In the genomic region with DNA sequence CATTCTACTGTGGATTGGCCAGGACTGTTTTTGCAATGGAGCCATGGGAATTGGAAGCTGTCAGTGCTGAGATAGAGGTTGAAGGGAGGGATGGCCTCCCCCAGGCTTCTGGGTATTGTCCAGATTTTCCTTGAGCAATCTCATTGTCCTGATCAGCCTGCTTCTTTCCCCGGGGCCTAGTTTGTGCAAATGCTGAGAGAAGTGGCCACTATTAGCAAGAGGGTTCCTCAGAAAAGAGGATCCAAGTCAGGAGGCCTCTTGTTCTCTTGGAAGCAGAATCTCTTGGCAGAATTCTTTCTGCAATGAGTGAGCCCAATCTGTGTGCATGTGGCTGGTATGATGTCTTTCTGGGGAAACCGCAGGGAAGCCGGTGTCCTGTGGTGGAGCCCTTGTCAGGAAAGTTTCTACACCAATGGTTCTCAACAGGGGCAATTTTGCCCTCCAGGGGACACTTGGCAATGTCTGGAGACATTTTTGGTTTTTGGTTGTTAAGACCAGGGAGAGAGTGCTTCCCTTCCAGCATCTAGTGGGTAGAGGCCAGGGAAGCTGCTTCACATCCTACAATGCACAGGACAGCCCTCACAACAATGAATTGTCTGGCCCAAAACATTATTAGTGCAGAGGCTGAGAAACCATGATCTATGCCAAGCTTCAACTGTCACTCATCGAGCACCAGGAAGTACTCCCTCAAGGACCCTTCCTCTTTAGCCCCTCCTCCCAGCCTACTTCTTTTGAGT, we compare ENCODE assay signal across 12 cellular contexts. TPM values are rescaled to one million over a fixed set of nuclear protein-coding genes. Genes with fewer than 3 reads are reported as not detected.
DNase-seq lines count a peak whose midpoint lies in the region; ATAC-seq, FAIRE-seq and TF ChIP-seq lines count a peak whose summit lies in the region.
"Had no signal": no experiment of that assay in that cellular context is flagged by ENCODE, and none has a peak within 500 bp of the region (broad histone marks: within the 10 kb centered on the region; RNA-seq: fewer than 3 reads in every experiment).

No MANE protein-coding gene starts in this region.

- TF ChIP-seq POLR2A in GM18505 (IDR thresholded peaks at IDR 0.05; ENCODE audit: borderline replicate concordance, extremely low read depth, insufficient read depth, insufficient read length): no peak

- 38% methylated on average over 4 of the region's 4 CpGs for WGBS in liver
- 89 to 93% methylated on average over 4 of the region's 4 CpGs for WGBS in aorta, 2 donors

- TF ChIP-seq CTCF in Loucy (conservative IDR thresholded peaks at IDR 0.05; ENCODE audit: low read length): peak; percentile 26; the same call in 1 of the 2 replicates
- no peak for TF ChIP-seq CTCF in bronchial epithelial cell (IDR thresholded peaks at IDR 0.05; ENCODE audit: insufficient read depth, low read length, severe bottlenecking)
- TF ChIP-seq CTCF in liver (IDR thresholded peaks at IDR 0.05; ENCODE audit: low read depth, low read length, missing input control): no peak

- H3K27ac ChIP-seq in liver (ENCODE audit: low read depth in 1 of 2, low read length in 2 of 2) (peak overlapping the region; percentile 86 to 95), aorta (ENCODE audit: low read depth in 1 of 2, low read length in 2 of 2) (no peak overlapping the region)
- H3K27ac ChIP-seq: esophagus muscularis mucosa had no signal

- peaks cover 2 to 3% of the 10 kb centered on the region in 2 donors for H3K4me1 Mint-ChIP-seq in immature natural killer cell

- H3K36me3 Mint-ChIP-seq in immature natural killer cell: peaks cover 0 to 12% (median 0%) of the 10 kb centered on the region in 3 donors
- H3K36me3 Mint-ChIP-seq: activated naive CD4-positive, alpha-beta T cell treated with anti-CD3 and anti-CD28 coated beads, Interleukin-2, amount 10 ng/mL, durations not matched to agents 7 days and 5 days had no signal

- H2AFZ ChIP-seq in Loucy (ENCODE audit: low read length): no peak overlapping the region

- peaks cover 3% of the 10 kb centered on the region for H3K4me1 ChIP-seq in Loucy (ENCODE audit: insufficient read depth, low read length, poor library complexity, severe bottlenecking)
- H3K4me1 ChIP-seq in liver (ENCODE audit: control insufficient read depth in 4 of 4, insufficient read depth in 4 of 4, low read length in 3 of 4): peaks cover 5 to 52% (median 33%) of the 10 kb centered on the region in 4 donors
- H3K4me1 ChIP-seq in aorta (ENCODE audit: control insufficient read depth in 1 of 2, insufficient read depth in 2 of 2, low read length in 2 of 2): no peaks in the 10 kb centered on the region

- H4K20me1 ChIP-seq in Loucy (ENCODE audit: insufficient read depth, low read length, poor library complexity, severe bottlenecking): no peaks in the 10 kb centered on the region

- no peaks in the 10 kb centered on the region for H3K36me3 ChIP-seq in Loucy (ENCODE audit: insufficient read depth, low read length)
- no peaks in the 10 kb centered on the region for H3K36me3 ChIP-seq in bronchial epithelial cell (ENCODE audit: control insufficient read depth, insufficient read depth, low read length)
- H3K36me3 ChIP-seq in liver (ENCODE audit: control insufficient read depth in 4 of 4, insufficient read depth in 3 of 4, low read depth in 1 of 4, low read length in 3 of 4): no peaks in the 10 kb centered on the region
- no peaks in the 10 kb centered on the region for H3K36me3 ChIP-seq in aorta (ENCODE audit: control insufficient read depth in 1 of 2, insufficient read depth in 2 of 2, low read length in 1 of 2)
- H3K36me3 ChIP-seq: esophagus muscularis mucosa had no signal

- no peaks in the 10 kb centered on the region for H3K9me2 ChIP-seq in Loucy (replicated peaks; ENCODE audit: low read depth, low read length)

- no peaks in the 10 kb centered on the region for H3F3A ChIP-seq in Loucy (ENCODE audit: low read depth)

- H3K9me3 ChIP-seq in Loucy (ENCODE audit: insufficient read depth, low read depth, low read length) (no peaks in the 10 kb centered on the region), liver (ENCODE audit: control insufficient read depth in 4 of 4, low read length in 3 of 4) (no peaks in the 10 kb centered on the region), aorta (ENCODE audit: control insufficient read depth, low read length) (no peaks in the 10 kb centered on the region)
- H3K9me3 ChIP-seq: esophagus muscularis mucosa had no signal

- no peak overlapping the region for H3K9ac ChIP-seq in Loucy (ENCODE audit: low read depth, low read length, poor library complexity, severe bottlenecking)
- H3K9ac ChIP-seq in liver (ENCODE audit: low read depth in 1 of 2, low read length in 2 of 2): peak overlapping the region; percentile 10 to 87

- H3K27ac Mint-ChIP-seq in immature natural killer cell: no peak overlapping the region
- H3K27ac Mint-ChIP-seq: activated naive CD4-positive, alpha-beta T cell treated with anti-CD3 and anti-CD28 coated beads, Interleukin-2, amount 10 ng/mL, durations not matched to agents 7 days and 5 days had no signal

- DNase-seq in bronchial epithelial cell (ENCODE audit: low read depth) (no peak), aorta (no peak), hepatic stellate cell (ENCODE audit: low spot score) (no peak), immature natural killer cell (no peak)
- DNase-seq: activated naive CD4-positive, alpha-beta T cell treated with anti-CD3 and anti-CD28 coated beads, Interleukin-2, amount 10 ng/mL, durations not matched to agents 7 days and 5 days; MV-4-11; NCI-H526 treated with DMSO at 0.1 percent for 48 hours had no signal

- H3K79me2 ChIP-seq in Loucy (ENCODE audit: insufficient read depth, low read length): no peaks in the 10 kb centered on the region

- H3K4me3 Mint-ChIP-seq in immature natural killer cell: no peak overlapping the region
- H3K4me3 Mint-ChIP-seq: activated naive CD4-positive, alpha-beta T cell treated with anti-CD3 and anti-CD28 coated beads, Interleukin-2, amount 10 ng/mL, durations not matched to agents 7 days and 5 days had no signal

- ATAC-seq in aorta (ENCODE audit: low FRiP score) (peak; percentile 45), GM18505 (IDR thresholded peaks at IDR 0.05; ENCODE audit: unreplicated experiment) (no peak)

- H3K9me3 Mint-ChIP-seq in immature natural killer cell: no peaks in the 10 kb centered on the region
- H3K9me3 Mint-ChIP-seq: activated naive CD4-positive, alpha-beta T cell treated with anti-CD3 and anti-CD28 coated beads, Interleukin-2, amount 10 ng/mL, durations not matched to agents 7 days and 5 days had no signal

- H3K27me3 Mint-ChIP-seq in immature natural killer cell (ENCODE audit: low read depth in 3 of 3): no peaks in the 10 kb centered on the region
- H3K27me3 Mint-ChIP-seq: activated naive CD4-positive, alpha-beta T cell treated with anti-CD3 and anti-CD28 coated beads, Interleukin-2, amount 10 ng/mL, durations not matched to agents 7 days and 5 days had no signal

- no peak overlapping the region for H3K4me2 ChIP-seq in Loucy (ENCODE audit: low read depth, low read length, poor library complexity, severe bottlenecking)

- intact Hi-C loops in aorta (cut with DNase I): no loop called here

- H3K27me3 ChIP-seq in Loucy (ENCODE audit: insufficient read depth, low read length, poor library complexity, severe bottlenecking) (no peaks in the 10 kb centered on the region), bronchial epithelial cell (ENCODE audit: control insufficient read depth, insufficient read depth, low read length) (no peaks in the 10 kb centered on the region), liver (ENCODE audit: control insufficient read depth in 4 of 4, insufficient read depth in 4 of 4, low read length in 3 of 4) (no peaks in the 10 kb centered on the region), aorta (ENCODE audit: control insufficient read depth in 1 of 2, insufficient read depth in 2 of 2, low read length in 1 of 2) (no peaks in the 10 kb centered on the region)
- H3K27me3 ChIP-seq: esophagus muscularis mucosa had no signal

- H3K4me3 ChIP-seq in Loucy (ENCODE audit: low read length, poor library complexity, severe bottlenecking): no peak overlapping the region
- no peak overlapping the region for H3K4me3 ChIP-seq in bronchial epithelial cell (ENCODE audit: low read depth, low read length)
- peak overlapping the region; percentile 3 to 50 (median 43) for H3K4me3 ChIP-seq in liver (ENCODE audit: low read depth in 1 of 3, low read length in 3 of 3)
- H3K4me3 ChIP-seq in aorta (ENCODE audit: low read length in 2 of 2): no peak overlapping the region
- H3K4me3 ChIP-seq: esophagus muscularis mucosa had no signal

- peak; percentile 18 for FAIRE-seq in bronchial epithelial cell (lab: Jason Lieb, UNC)
- FAIRE-seq: colon had no signal

- TF ChIP-seq RAD21 in liver (IDR thresholded peaks at IDR 0.05): peak in 1 of 2 donors; percentile 44

TF ChIP-seq in liver, 16 proteins besides CTCF, POLR2A, EP300 and RAD21 (continues in another document):
- TF ChIP-seq YY1 (IDR thresholded peaks at IDR 0.05) (peak; percentile 78), MAX (IDR thresholded peaks at IDR 0.05) (no peak), ZBTB33 (IDR thresholded peaks at IDR 0.05) (no peak), TAF1 (conservative IDR thresholded peaks at IDR 0.05) (peak; percentile 43), NR2F2 (IDR thresholded peaks at IDR 0.05) (no peak), FOXA1 (IDR thresholded peaks at IDR 0.05) (no peak), SP1 (IDR thresholded peaks at IDR 0.05) (no peak)

RNA-seq across cellular contexts. Expression of gene LIPC, which starts 2.0 kb away (rescaled TPM):
- total RNA-seq in bronchial epithelial cell (0.26 TPM in 1 of 2 replicates, not detected in the other), liver (100 to 1,000 TPM; 136 to 268 TPM), aorta (under 1 TPM; 0.52 to 0.93 TPM)
- polyA plus RNA-seq in liver (100 to 1,000 TPM in 1 of 2 donors, 10 to 100 TPM in 1; 60.1 to 126 TPM), aorta (under 1 TPM in 1 of 2 donors, not detected in 1; 0.38 TPM), immature natural killer cell (1 to 10 TPM; 2.4 to 6.8 (median 2.8) TPM)

Comparison
In these comparisons a context has a peak if more than half of its experiments do, and no peak if none do; other contexts are left out.
1. H3K4me3 ChIP-seq: peak in liver (3 of 3); none in Loucy (single experiment), bronchial epithelial cell (single experiment) and aorta (0 of 2).
2. H3K27ac ChIP-seq: peak in liver (2 of 2); none in aorta (0 of 2).
3. RNA of gene LIPC, which starts 2.0 kb away (total RNA-seq): 136 to 268 TPM in liver; 0.52 to 0.93 TPM in aorta and 0.26 TPM in bronchial epithelial cell; every median in the first group is over 10 times any median in the second.